ENCODE assay signal across 8 cellular contexts in genomic region chr2:126656311-126657145, GRCh38. TPM values are rescaled to one million over a fixed set of nuclear protein-coding genes. Genes with fewer than 3 reads are reported as not detected.
DNase-seq lines count a peak whose midpoint lies in the region; ATAC-seq and TF ChIP-seq lines count a peak whose summit lies in the region.

No MANE protein-coding gene starts in this region.

- H2AFZ ChIP-seq in GM23338, result peak overlapping the region; percentile 91

- intact Hi-C loops in activated naive CD4-positive, alpha-beta T cell treated with anti-CD3 and anti-CD28 coated beads for 36 hours (cut with micrococcal nuclease), result loop anchor here (1.0 to 5.0 kb wide), 8 partner anchors 10 to 1371 kb away; partner anchors contain the start of genes MAP3K2 and SAP130
- intact Hi-C loops in prostate gland (cut with DNase I), result loop anchor here (5.0 to 10.0 kb wide), 2 partner anchors 121 to 428 kb away; no protein-coding TSS in a partner anchor

- no peak for TF ChIP-seq POLR2A in prostate gland (IDR thresholded peaks at IDR 0.05)

- peaks cover 7% of the 10 kb centered on the region; the same call in 1 of the 2 replicates for H3K27me3 ChIP-seq in GM23338 (ENCODE audit: insufficient read depth)
- no peaks in the 10 kb centered on the region for H3K27me3 ChIP-seq in cardiac muscle cell
- no peaks in the 10 kb centered on the region for H3K27me3 ChIP-seq in prostate gland (replicated peaks; ENCODE audit: insufficient read depth)

- H3K9me2 ChIP-seq in GM23338 (ENCODE audit: insufficient read depth), result no peaks in the 10 kb centered on the region

- H3F3A ChIP-seq in GM23338 (replicated peaks; ENCODE audit: low read depth), result peaks cover 15% of the 10 kb centered on the region

- H3K4me3 ChIP-seq in GM23338 (peak overlapping the region; percentile 79), cardiac muscle cell (peak overlapping the region; percentile 43), prostate gland (peak overlapping the region; percentile 45 to 56)

- CTCF ChIA-PET in activated naive CD4-positive, alpha-beta T cell treated with anti-CD3 and anti-CD28 coated beads for 36 hours (lab: Charles Lee), result no interaction called here

- H3K79me2 ChIP-seq in GM23338 (replicated peaks; ENCODE audit: insufficient read depth), result peaks cover 14% of the 10 kb centered on the region

- H4K20me1 ChIP-seq in GM23338 (replicated peaks; ENCODE audit: insufficient read depth), result no peaks in the 10 kb centered on the region

- peak overlapping the region; percentile 96 for H3K4me2 ChIP-seq in GM23338

- H3K36me3 ChIP-seq in ES-I3 (ENCODE audit: insufficient read depth, low read length) (0 out of 2 replicates have a peak, but pooled peaks cover 3% of the 10 kb centered on the region), GM23338 (ENCODE audit: insufficient read depth) (no peaks in the 10 kb centered on the region), cardiac muscle cell (no peaks in the 10 kb centered on the region), prostate gland (no peaks in the 10 kb centered on the region)

- WGBS in prostate gland, result 2% methylated on average over 51 of the region's 51 CpGs

- H3K4me1 ChIP-seq in ES-I3 (ENCODE audit: insufficient read depth, low read length) (peaks cover 24% of the 10 kb centered on the region), GM23338 (ENCODE audit: insufficient read depth) (peaks cover 36% of the 10 kb centered on the region), cardiac muscle cell (ENCODE audit: low read depth) (peaks cover 49% of the 10 kb centered on the region), prostate gland (replicated peaks) (no peaks in the 10 kb centered on the region)

- ATAC-seq in GM23338, result peak; percentile 65

- H3K36me3 Mint-ChIP-seq in GM23338 (ENCODE audit: low read depth), result peaks cover 4% of the 10 kb centered on the region; the same call in 1 of the 3 replicates
- H3K36me3 Mint-ChIP-seq in activated naive CD4-positive, alpha-beta T cell treated with anti-CD3 and anti-CD28 coated beads for 36 hours (ENCODE audit: low read depth), result peaks cover 41% of the 10 kb centered on the region

- DNase-seq in GM23338 (ENCODE audit: low spot score), result peak; percentile 65
- peak; percentile 9 for DNase-seq in M059J (ENCODE audit: low read depth)
- DNase-seq in activated naive CD4-positive, alpha-beta T cell treated with anti-CD3 and anti-CD28 coated beads for 36 hours, result peak; percentile 53
- peak; percentile 56 to 59 for DNase-seq in cardiac muscle cell (ENCODE audit: low read depth in 1 of 2, low spot score in 1 of 2)
- no peak for DNase-seq in prostate gland (ENCODE audit: low spot score)
- DNase-seq in cerebellum (ENCODE audit: low spot score), result no peak
- no peak for DNase-seq in NCI-H524 treated with DMSO at 0.1 percent for 48 hours (lab: John Stamatoyannopoulos, UW)

- H3K4me3 Mint-ChIP-seq in GM23338, result peak overlapping the region; percentile 82
- peak overlapping the region; percentile 100 for H3K4me3 Mint-ChIP-seq in activated naive CD4-positive, alpha-beta T cell treated with anti-CD3 and anti-CD28 coated beads for 36 hours

- peak overlapping the region; percentile 80 for H3K9ac ChIP-seq in ES-I3 (ENCODE audit: low read depth, low read length)

- peaks cover 16% of the 10 kb centered on the region for H3K27me3 Mint-ChIP-seq in GM23338 (ENCODE audit: insufficient read depth, low read depth, poor library complexity)
- no peaks in the 10 kb centered on the region for H3K27me3 Mint-ChIP-seq in activated naive CD4-positive, alpha-beta T cell treated with anti-CD3 and anti-CD28 coated beads for 36 hours (ENCODE audit: low read depth)

- peak overlapping the region; percentile 82 for H3K27ac Mint-ChIP-seq in GM23338
- H3K27ac Mint-ChIP-seq in activated naive CD4-positive, alpha-beta T cell treated with anti-CD3 and anti-CD28 coated beads for 36 hours, result peak overlapping the region; percentile 100

- H3K4me1 Mint-ChIP-seq in GM23338, result peaks cover 38% of the 10 kb centered on the region
- H3K4me1 Mint-ChIP-seq in activated naive CD4-positive, alpha-beta T cell treated with anti-CD3 and anti-CD28 coated beads for 36 hours (ENCODE audit: low read depth), result peaks cover 49% of the 10 kb centered on the region

- peaks cover 2% of the 10 kb centered on the region; the same call in 2 of the 3 replicates for H3K9me3 Mint-ChIP-seq in GM23338
- peaks cover 1% of the 10 kb centered on the region for H3K9me3 Mint-ChIP-seq in activated naive CD4-positive, alpha-beta T cell treated with anti-CD3 and anti-CD28 coated beads for 36 hours

- no peaks in the 10 kb centered on the region for H3K9me3 ChIP-seq in ES-I3 (ENCODE audit: control insufficient read depth, insufficient read depth, low read length)
- H3K9me3 ChIP-seq in cardiac muscle cell (ENCODE audit: low read depth), result no peaks in the 10 kb centered on the region
- no peaks in the 10 kb centered on the region for H3K9me3 ChIP-seq in prostate gland

- H3K27ac ChIP-seq in GM23338 (ENCODE audit: low read depth) (peak overlapping the region; percentile 82), cardiac muscle cell (peak overlapping the region; percentile 89), prostate gland (peak overlapping the region; percentile 85 to 94)

- TF ChIP-seq CTCF in GM23338 (conservative IDR thresholded peaks at IDR 0.05; ENCODE audit: low read depth in 2 of 2), result no peak
- TF ChIP-seq CTCF in cardiac muscle cell (IDR thresholded peaks at IDR 0.05; ENCODE audit: low read depth, low read length), result no peak
- no peak for TF ChIP-seq CTCF in prostate gland (IDR thresholded peaks at IDR 0.05)

TF ChIP-seq in GM23338, 12 proteins besides CTCF, POLR2A, EP300 and RAD21 (continues in another document):
- TF ChIP-seq, protein P1, sequence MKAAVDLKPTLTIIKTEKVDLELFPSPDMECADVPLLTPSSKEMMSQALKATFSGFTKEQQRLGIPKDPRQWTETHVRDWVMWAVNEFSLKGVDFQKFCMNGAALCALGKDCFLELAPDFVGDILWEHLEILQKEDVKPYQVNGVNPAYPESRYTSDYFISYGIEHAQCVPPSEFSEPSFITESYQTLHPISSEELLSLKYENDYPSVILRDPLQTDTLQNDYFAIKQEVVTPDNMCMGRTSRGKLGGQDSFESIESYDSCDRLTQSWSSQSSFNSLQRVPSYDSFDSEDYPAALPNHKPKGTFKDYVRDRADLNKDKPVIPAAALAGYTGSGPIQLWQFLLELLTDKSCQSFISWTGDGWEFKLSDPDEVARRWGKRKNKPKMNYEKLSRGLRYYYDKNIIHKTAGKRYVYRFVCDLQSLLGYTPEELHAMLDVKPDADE (IDR thresholded peaks at IDR 0.05), result no peak
- TF ChIP-seq STAT1 (IDR thresholded peaks at IDR 0.05; ENCODE audit: unreplicated experiment), result no peak
- TF ChIP-seq POLR2AphosphoS5 (IDR thresholded peaks at IDR 0.05; ENCODE audit: low read depth), result 0 out of 2 replicates have a peak, but pooled peaks have one; percentile 8

RNA-seq across cellular contexts. Expression of gene GYPC, which starts 0.6 kb away (rescaled TPM):
- total RNA-seq in GM23338 (2014; rRNA removed; shearing (Covaris generic)), result 13.4 and 19.6 TPM in 2 replicates
- polyA plus RNA-seq in GM23338 (2016; fragmentation: Nextera tagmentation; extraction: Ambion mirVana) (29.7 and 31.2 TPM in 2 replicates), cardiac muscle cell (69.7 and 74.1 TPM in 2 replicates)
- total RNA-seq in M059J (2014; rRNA removed; shearing (Covaris generic)), result 4.1 and 7.4 TPM in 2 replicates
- total RNA-seq in activated naive CD4-positive, alpha-beta T cell treated with anti-CD3 and anti-CD28 coated beads for 36 hours, result 100 to 1,000 TPM; 150 to 155 TPM
- total RNA-seq in cardiac muscle cell (45.6 and 53.8 TPM in 2 replicates), prostate gland (10 to 100 TPM; 17.3 to 32.9 TPM), cerebellum (12.8 TPM)

Comparison
In these comparisons a context has a peak if more than half of its experiments do, and no peak if none do; other contexts are left out.
1. DNase-seq: peak in GM23338 (single experiment), M059J (single experiment), activated naive CD4-positive, alpha-beta T cell treated with anti-CD3 and anti-CD28 coated beads for 36 hours (single experiment) and cardiac muscle cell (2 of 2); none in prostate gland (single experiment), cerebellum (single experiment) and NCI-H524 treated with DMSO at 0.1 percent for 48 hours (single experiment).
2. Peak in every context shown above with its lines, with median percentiles within 50 percentile points of each other: H3K27ac ChIP-seq and H3K4me3 ChIP-seq.